Comparison of ENCODE assay signal across 1 cellular context in the genomic region with DNA sequence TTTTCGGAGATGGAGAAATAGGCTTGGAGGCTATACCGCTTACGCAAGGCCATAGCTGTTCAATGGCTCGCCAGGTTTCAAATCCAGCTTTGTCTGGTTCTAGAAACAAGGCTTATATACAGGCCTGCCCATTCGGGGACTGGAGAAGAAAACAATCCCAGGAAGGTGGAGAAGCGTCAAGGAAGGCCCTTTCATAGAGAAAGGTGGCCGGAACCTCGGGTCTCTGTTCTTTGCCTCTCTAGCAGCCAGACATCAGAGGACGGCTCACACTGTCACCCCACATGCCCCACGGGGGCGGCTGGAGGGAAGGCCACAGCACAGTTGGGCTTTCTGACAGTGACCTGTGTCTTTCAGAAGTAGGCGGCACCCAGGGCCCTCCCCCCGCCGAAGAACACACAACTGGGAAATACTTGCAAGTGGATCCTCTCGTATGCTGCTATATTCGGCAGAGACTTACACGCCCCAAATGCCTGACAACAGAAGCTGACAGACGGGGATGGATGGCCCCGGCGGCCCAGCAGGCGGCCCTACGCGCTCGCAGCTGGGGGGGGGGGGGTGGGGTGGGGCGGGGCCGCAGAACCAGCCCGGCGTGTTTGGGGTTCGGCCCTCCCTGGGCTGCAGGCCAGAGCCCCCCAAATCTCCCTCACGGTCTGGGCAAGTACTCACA.
TF ChIP-seq lines count a peak whose summit lies in the region.

No MANE protein-coding gene starts in this region.

TF ChIP-seq in K562, 482 proteins besides CTCF, POLR2A, EP300 and RAD21 (continued from another document and continues in another):
- TF ChIP-seq, protein P1, sequence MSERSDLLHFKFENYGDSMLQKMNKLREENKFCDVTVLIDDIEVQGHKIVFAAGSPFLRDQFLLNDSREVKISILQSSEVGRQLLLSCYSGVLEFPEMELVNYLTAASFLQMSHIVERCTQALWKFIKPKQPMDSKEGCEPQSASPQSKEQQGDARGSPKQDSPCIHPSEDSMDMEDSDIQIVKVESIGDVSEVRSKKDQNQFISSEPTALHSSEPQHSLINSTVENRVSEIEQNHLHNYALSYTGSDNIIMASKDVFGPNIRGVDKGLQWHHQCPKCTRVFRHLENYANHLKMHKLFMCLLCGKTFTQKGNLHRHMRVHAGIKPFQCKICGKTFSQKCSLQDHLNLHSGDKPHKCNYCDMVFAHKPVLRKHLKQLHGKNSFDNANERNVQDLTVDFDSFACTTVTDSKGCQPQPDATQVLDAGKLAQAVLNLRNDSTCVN (CRISPR knock-in tag; IDR thresholded peaks at IDR 0.05), result no peak
- TF ChIP-seq JUNB (CRISPR knock-in tag; conservative IDR thresholded peaks at IDR 0.05), result no peak
- peak; percentile 35 for TF ChIP-seq TBP (optimal IDR thresholded peaks at IDR 0.05; ENCODE audit: low read depth, low read length)
- TF ChIP-seq, protein P2, sequence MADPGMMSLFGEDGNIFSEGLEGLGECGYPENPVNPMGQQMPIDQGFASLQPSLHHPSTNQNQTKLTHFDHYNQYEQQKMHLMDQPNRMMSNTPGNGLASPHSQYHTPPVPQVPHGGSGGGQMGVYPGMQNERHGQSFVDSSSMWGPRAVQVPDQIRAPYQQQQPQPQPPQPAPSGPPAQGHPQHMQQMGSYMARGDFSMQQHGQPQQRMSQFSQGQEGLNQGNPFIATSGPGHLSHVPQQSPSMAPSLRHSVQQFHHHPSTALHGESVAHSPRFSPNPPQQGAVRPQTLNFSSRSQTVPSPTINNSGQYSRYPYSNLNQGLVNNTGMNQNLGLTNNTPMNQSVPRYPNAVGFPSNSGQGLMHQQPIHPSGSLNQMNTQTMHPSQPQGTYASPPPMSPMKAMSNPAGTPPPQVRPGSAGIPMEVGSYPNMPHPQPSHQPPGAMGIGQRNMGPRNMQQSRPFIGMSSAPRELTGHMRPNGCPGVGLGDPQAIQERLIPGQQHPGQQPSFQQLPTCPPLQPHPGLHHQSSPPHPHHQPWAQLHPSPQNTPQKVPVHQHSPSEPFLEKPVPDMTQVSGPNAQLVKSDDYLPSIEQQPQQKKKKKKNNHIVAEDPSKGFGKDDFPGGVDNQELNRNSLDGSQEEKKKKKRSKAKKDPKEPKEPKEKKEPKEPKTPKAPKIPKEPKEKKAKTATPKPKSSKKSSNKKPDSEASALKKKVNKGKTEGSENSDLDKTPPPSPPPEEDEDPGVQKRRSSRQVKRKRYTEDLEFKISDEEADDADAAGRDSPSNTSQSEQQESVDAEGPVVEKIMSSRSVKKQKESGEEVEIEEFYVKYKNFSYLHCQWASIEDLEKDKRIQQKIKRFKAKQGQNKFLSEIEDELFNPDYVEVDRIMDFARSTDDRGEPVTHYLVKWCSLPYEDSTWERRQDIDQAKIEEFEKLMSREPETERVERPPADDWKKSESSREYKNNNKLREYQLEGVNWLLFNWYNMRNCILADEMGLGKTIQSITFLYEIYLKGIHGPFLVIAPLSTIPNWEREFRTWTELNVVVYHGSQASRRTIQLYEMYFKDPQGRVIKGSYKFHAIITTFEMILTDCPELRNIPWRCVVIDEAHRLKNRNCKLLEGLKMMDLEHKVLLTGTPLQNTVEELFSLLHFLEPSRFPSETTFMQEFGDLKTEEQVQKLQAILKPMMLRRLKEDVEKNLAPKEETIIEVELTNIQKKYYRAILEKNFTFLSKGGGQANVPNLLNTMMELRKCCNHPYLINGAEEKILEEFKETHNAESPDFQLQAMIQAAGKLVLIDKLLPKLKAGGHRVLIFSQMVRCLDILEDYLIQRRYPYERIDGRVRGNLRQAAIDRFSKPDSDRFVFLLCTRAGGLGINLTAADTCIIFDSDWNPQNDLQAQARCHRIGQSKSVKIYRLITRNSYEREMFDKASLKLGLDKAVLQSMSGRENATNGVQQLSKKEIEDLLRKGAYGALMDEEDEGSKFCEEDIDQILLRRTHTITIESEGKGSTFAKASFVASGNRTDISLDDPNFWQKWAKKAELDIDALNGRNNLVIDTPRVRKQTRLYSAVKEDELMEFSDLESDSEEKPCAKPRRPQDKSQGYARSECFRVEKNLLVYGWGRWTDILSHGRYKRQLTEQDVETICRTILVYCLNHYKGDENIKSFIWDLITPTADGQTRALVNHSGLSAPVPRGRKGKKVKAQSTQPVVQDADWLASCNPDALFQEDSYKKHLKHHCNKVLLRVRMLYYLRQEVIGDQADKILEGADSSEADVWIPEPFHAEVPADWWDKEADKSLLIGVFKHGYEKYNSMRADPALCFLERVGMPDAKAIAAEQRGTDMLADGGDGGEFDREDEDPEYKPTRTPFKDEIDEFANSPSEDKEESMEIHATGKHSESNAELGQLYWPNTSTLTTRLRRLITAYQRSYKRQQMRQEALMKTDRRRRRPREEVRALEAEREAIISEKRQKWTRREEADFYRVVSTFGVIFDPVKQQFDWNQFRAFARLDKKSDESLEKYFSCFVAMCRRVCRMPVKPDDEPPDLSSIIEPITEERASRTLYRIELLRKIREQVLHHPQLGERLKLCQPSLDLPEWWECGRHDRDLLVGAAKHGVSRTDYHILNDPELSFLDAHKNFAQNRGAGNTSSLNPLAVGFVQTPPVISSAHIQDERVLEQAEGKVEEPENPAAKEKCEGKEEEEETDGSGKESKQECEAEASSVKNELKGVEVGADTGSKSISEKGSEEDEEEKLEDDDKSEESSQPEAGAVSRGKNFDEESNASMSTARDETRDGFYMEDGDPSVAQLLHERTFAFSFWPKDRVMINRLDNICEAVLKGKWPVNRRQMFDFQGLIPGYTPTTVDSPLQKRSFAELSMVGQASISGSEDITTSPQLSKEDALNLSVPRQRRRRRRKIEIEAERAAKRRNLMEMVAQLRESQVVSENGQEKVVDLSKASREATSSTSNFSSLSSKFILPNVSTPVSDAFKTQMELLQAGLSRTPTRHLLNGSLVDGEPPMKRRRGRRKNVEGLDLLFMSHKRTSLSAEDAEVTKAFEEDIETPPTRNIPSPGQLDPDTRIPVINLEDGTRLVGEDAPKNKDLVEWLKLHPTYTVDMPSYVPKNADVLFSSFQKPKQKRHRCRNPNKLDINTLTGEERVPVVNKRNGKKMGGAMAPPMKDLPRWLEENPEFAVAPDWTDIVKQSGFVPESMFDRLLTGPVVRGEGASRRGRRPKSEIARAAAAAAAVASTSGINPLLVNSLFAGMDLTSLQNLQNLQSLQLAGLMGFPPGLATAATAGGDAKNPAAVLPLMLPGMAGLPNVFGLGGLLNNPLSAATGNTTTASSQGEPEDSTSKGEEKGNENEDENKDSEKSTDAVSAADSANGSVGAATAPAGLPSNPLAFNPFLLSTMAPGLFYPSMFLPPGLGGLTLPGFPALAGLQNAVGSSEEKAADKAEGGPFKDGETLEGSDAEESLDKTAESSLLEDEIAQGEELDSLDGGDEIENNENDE (IDR thresholded peaks at IDR 0.05; ENCODE audit: low read depth, low read length), result no peak
- TF ChIP-seq CBX1 (IDR thresholded peaks at IDR 0.05; ENCODE audit: low read depth), result no peak
- TF ChIP-seq ZNF133 (CRISPR knock-in tag; IDR thresholded peaks at IDR 0.05), result no peak
- TF ChIP-seq CBX8 (IDR thresholded peaks at IDR 0.05; ENCODE audit: borderline replicate concordance, extremely low read depth, low read depth, low read length, poor library complexity, severe bottlenecking), result no peak
- no peak for TF ChIP-seq HMGN3 (IDR thresholded peaks at IDR 0.05; ENCODE audit: borderline replicate concordance, extremely low read depth, insufficient read length, low read depth, low read length)
- no peak for TF ChIP-seq ARID2 (IDR thresholded peaks at IDR 0.05)
- no peak for TF ChIP-seq STAT5A (IDR thresholded peaks at IDR 0.05; ENCODE audit: borderline replicate concordance, low read length)
- TF ChIP-seq CTBP1 (IDR thresholded peaks at IDR 0.05; ENCODE audit: borderline replicate concordance), result no peak; the same call in 1 of the 2 replicates
- no peak for TF ChIP-seq SMAD2 (IDR thresholded peaks at IDR 0.05; ENCODE audit: low read depth, low read length)
- no peak for TF ChIP-seq GTF2E2 (tag; IDR thresholded peaks at IDR 0.05)
- TF ChIP-seq, protein P3, sequence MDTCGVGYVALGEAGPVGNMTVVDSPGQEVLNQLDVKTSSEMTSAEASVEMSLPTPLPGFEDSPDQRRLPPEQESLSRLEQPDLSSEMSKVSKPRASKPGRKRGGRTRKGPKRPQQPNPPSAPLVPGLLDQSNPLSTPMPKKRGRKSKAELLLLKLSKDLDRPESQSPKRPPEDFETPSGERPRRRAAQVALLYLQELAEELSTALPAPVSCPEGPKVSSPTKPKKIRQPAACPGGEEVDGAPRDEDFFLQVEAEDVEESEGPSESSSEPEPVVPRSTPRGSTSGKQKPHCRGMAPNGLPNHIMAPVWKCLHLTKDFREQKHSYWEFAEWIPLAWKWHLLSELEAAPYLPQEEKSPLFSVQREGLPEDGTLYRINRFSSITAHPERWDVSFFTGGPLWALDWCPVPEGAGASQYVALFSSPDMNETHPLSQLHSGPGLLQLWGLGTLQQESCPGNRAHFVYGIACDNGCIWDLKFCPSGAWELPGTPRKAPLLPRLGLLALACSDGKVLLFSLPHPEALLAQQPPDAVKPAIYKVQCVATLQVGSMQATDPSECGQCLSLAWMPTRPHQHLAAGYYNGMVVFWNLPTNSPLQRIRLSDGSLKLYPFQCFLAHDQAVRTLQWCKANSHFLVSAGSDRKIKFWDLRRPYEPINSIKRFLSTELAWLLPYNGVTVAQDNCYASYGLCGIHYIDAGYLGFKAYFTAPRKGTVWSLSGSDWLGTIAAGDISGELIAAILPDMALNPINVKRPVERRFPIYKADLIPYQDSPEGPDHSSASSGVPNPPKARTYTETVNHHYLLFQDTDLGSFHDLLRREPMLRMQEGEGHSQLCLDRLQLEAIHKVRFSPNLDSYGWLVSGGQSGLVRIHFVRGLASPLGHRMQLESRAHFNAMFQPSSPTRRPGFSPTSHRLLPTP (IDR thresholded peaks at IDR 0.05; ENCODE audit: borderline replicate concordance, extremely low read depth, insufficient read length), result no peak
- TF ChIP-seq TBL1XR1 (IDR thresholded peaks at IDR 0.05; ENCODE audit: low read length in 2 of 2), result peak in 1 of 2 experiments; percentile 54; a peak in 1 of 4 replicates
- TF ChIP-seq PHB (CRISPR knock-in tag; IDR thresholded peaks at IDR 0.05), result no peak
- 0 out of 2 replicates have a peak, but pooled peaks have one; percentile 30 for TF ChIP-seq ZBTB17 (CRISPR knock-in tag; IDR thresholded peaks at IDR 0.05)
- peak; percentile 46; the same call in 1 of the 2 replicates for TF ChIP-seq ZBED1 (IDR thresholded peaks at IDR 0.05)
- TF ChIP-seq KLF13 (tag; IDR thresholded peaks at IDR 0.05; ENCODE audit: borderline replicate concordance, low read depth), result peak; percentile 42; the same call in 1 of the 2 replicates
- no peak for TF ChIP-seq CHCHD3 (CRISPR knock-in tag; IDR thresholded peaks at IDR 0.05)
- TF ChIP-seq ZNF778 (CRISPR knock-in tag; IDR thresholded peaks at IDR 0.05), result no peak
- no peak for TF ChIP-seq EHMT2 (IDR thresholded peaks at IDR 0.05)
- no peak for TF ChIP-seq FUS (optimal IDR thresholded peaks at IDR 0.05; ENCODE audit: low read depth, low read length)
- no peak for TF ChIP-seq ZNF57 (CRISPR knock-in tag; IDR thresholded peaks at IDR 0.05)
- TF ChIP-seq PURB (CRISPR knock-in tag; IDR thresholded peaks at IDR 0.05; ENCODE audit: low read depth), result no peak
- no peak for TF ChIP-seq ZNF140 (CRISPR knock-in tag; IDR thresholded peaks at IDR 0.05)
- TF ChIP-seq NR2C2 (CRISPR knock-in tag; IDR thresholded peaks at IDR 0.05), result no peak
- no peak for TF ChIP-seq NR2C2 (tag; IDR thresholded peaks at IDR 0.05)
- TF ChIP-seq CREB1 (IDR thresholded peaks at IDR 0.05), result no peak; the same call in 1 of the 2 replicates
- no peak for TF ChIP-seq CREB1 (CRISPR knock-in tag; IDR thresholded peaks at IDR 0.05)
- TF ChIP-seq, protein P4, sequence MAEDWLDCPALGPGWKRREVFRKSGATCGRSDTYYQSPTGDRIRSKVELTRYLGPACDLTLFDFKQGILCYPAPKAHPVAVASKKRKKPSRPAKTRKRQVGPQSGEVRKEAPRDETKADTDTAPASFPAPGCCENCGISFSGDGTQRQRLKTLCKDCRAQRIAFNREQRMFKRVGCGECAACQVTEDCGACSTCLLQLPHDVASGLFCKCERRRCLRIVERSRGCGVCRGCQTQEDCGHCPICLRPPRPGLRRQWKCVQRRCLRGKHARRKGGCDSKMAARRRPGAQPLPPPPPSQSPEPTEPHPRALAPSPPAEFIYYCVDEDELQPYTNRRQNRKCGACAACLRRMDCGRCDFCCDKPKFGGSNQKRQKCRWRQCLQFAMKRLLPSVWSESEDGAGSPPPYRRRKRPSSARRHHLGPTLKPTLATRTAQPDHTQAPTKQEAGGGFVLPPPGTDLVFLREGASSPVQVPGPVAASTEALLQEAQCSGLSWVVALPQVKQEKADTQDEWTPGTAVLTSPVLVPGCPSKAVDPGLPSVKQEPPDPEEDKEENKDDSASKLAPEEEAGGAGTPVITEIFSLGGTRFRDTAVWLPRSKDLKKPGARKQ (CRISPR knock-in tag; IDR thresholded peaks at IDR 0.05), result no peak
- TF ChIP-seq RUNX1 (IDR thresholded peaks at IDR 0.05; ENCODE audit: low read depth), result 0 out of 2 replicates have a peak, but pooled peaks have one; percentile 16
- no peak for TF ChIP-seq ZNF212 (CRISPR knock-in tag; IDR thresholded peaks at IDR 0.05)
- no peak; the same call in 1 of the 2 replicates for TF ChIP-seq RNF2 (IDR thresholded peaks at IDR 0.05)
- TF ChIP-seq, protein P5, sequence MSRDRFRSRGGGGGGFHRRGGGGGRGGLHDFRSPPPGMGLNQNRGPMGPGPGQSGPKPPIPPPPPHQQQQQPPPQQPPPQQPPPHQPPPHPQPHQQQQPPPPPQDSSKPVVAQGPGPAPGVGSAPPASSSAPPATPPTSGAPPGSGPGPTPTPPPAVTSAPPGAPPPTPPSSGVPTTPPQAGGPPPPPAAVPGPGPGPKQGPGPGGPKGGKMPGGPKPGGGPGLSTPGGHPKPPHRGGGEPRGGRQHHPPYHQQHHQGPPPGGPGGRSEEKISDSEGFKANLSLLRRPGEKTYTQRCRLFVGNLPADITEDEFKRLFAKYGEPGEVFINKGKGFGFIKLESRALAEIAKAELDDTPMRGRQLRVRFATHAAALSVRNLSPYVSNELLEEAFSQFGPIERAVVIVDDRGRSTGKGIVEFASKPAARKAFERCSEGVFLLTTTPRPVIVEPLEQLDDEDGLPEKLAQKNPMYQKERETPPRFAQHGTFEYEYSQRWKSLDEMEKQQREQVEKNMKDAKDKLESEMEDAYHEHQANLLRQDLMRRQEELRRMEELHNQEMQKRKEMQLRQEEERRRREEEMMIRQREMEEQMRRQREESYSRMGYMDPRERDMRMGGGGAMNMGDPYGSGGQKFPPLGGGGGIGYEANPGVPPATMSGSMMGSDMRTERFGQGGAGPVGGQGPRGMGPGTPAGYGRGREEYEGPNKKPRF (IDR thresholded peaks at IDR 0.05; ENCODE audit: low read depth, low read length), result no peak
- no peak for TF ChIP-seq ZFP30 (CRISPR knock-in tag; IDR thresholded peaks at IDR 0.05; ENCODE audit: borderline replicate concordance)
- TF ChIP-seq EP400 (IDR thresholded peaks at IDR 0.05), result peak; percentile 43; the same call in 1 of the 2 replicates
- TF ChIP-seq POLR3G (IDR thresholded peaks at IDR 0.05; ENCODE audit: extremely low read depth, insufficient read length, insufficient replicate concordance), result no peak
- TF ChIP-seq POLR2AphosphoS2 (IDR thresholded peaks at IDR 0.05; ENCODE audit: low read length), result 0 out of 2 replicates have a peak, but pooled peaks have one; percentile 30
- TF ChIP-seq, protein P6, sequence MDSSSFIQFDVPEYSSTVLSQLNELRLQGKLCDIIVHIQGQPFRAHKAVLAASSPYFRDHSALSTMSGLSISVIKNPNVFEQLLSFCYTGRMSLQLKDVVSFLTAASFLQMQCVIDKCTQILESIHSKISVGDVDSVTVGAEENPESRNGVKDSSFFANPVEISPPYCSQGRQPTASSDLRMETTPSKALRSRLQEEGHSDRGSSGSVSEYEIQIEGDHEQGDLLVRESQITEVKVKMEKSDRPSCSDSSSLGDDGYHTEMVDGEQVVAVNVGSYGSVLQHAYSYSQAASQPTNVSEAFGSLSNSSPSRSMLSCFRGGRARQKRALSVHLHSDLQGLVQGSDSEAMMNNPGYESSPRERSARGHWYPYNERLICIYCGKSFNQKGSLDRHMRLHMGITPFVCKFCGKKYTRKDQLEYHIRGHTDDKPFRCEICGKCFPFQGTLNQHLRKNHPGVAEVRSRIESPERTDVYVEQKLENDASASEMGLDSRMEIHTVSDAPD (CRISPR knock-in tag; IDR thresholded peaks at IDR 0.05), result no peak
- no peak for TF ChIP-seq SMARCA5 (IDR thresholded peaks at IDR 0.05)
- TF ChIP-seq SRSF1 (IDR thresholded peaks at IDR 0.05; ENCODE audit: low read depth, low read length), result no peak
